Comparison of ENCODE assay signal across 24 cellular contexts in the genomic region with DNA sequence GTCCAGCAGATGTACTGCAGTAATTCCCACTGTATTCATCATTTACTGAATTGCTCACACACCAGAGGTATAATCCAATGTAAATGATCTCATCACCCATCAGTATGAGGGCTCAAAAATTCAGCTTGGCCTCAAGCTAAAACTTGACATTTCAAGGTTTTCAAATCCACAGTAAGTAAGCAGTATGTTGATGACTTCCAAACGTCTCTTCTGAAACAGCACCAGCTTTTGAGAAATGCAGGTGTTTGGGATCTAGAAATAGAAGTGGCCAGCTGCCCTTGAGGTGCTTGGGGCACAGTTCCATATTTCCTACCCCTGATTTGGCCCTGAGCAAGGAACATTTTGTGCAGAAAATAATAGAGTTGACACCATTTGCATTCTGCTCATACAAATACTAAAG.
"Had no signal": no experiment of that assay in that cellular context is flagged by ENCODE, and none has a peak within 500 bp of the region (broad histone marks: within the 10 kb centered on the region; RNA-seq: fewer than 3 reads in every experiment).

No MANE protein-coding gene starts in this region.

- H3K4me3 ChIP-seq: esophagus muscularis mucosa, gastrocnemius medialis, heart right ventricle had no signal

- H3K27ac ChIP-seq: brain microvascular endothelial cell, esophagus muscularis mucosa, foreskin keratinocyte, gastrocnemius medialis, heart right ventricle had no signal

- H3K27me3 ChIP-seq: brain microvascular endothelial cell, esophagus muscularis mucosa, foreskin keratinocyte, gastrocnemius medialis, heart right ventricle had no signal

- ATAC-seq: activated CD4-positive, alpha-beta T cell treated with anti-CD3 and anti-CD28 coated beads for 36 hours; activated T-cell treated with anti-CD3 and anti-CD28 coated beads, Interleukin-2, amount 50 U/mL, for 72 hours; effector memory CD8-positive, alpha-beta T cell; foreskin keratinocyte; gastrocnemius medialis; heart right ventricle had no signal

- H3K4me1 ChIP-seq: foreskin keratinocyte, gastrocnemius medialis, heart right ventricle had no signal

- DNase-seq: activated CD4-positive, alpha-beta memory T cell treated with anti-CD3 and anti-CD28 coated beads for 36 hours; activated CD4-positive, alpha-beta T cell treated with anti-CD3 and anti-CD28 coated beads for 36 hours; activated CD4-positive, alpha-beta T cell treated with anti-CD3 and anti-CD28 coated beads, Interleukin-2, amount 10 ng/mL, durations not matched to agents 24 days and 14 days; activated CD4-positive, CD25-positive, alpha-beta regulatory T cell; activated CD4-positive, CD25-positive, alpha-beta regulatory T cell treated with anti-CD3 and anti-CD28 coated beads, Interleukin-2, amount 50 U/mL, for 72 hours; activated CD8-positive, alpha-beta memory T cell treated with anti-CD3 and anti-CD28 coated beads, Interleukin-2, amount 50 U/mL, for 48 hours; activated gamma-delta T cell treated with Interleukin-2 at 50 U/mL for 16 hours; activated naive CD4-positive, alpha-beta T cell treated with anti-CD3 and anti-CD28 coated beads, Interleukin-2, amount 50 U/mL, for 16 hours; activated naive CD4-positive, alpha-beta T cell treated with Interleukin-2 at 50 U/mL for 16 hours; activated T-cell treated with anti-CD3 and anti-CD28 coated beads for 4 hours; activated T-cell treated with anti-CD3 and anti-CD28 coated beads, Interleukin-2, amount 50 U/mL, for 24 hours; activated T-cell treated with anti-CD3 and anti-CD28 coated beads, Interleukin-2, amount 50 U/mL, for 72 hours; amniotic stem cell; brain microvascular endothelial cell; cortex of kidney; dermis blood vessel endothelial cell; effector CD4-positive, alpha-beta T cell; effector memory CD8-positive, alpha-beta T cell; erythroblast; foreskin keratinocyte; gastrocnemius medialis; heart right ventricle; T-helper 2 cell had no signal

- H3K9me3 ChIP-seq: esophagus muscularis mucosa, gastrocnemius medialis had no signal

- H3K36me3 ChIP-seq: brain microvascular endothelial cell, esophagus muscularis mucosa, gastrocnemius medialis, heart right ventricle had no signal
